24 cellular contexts compared by ENCODE assay signal in the genomic region with DNA sequence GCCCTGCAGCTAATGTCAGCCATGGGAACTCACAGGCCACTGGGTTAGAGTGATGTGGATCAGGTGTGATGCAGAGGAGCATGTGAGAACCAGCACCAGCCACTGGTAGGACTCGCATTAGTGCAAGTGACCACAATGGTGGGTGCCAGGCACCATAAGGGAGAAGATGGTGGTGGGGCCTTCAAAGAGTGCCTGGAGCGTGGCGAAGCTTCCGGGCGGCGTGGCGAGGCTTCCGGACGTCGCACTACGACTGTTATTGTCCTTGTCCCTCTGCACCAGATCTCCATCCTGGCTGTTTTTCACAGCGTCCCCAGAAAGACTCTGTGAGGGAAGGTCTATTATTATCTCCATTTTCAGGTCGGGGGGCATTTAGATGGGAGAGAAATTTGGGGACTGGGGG. TPM values are rescaled to one million over a fixed set of nuclear protein-coding genes. Genes with fewer than 3 reads are reported as not detected.
DNase-seq lines count a peak whose midpoint lies in the region; ATAC-seq, FAIRE-seq and TF ChIP-seq lines count a peak whose summit lies in the region.
"Had no signal": no experiment of that assay in that cellular context is flagged by ENCODE, and none has a peak within 500 bp of the region (broad histone marks: within the 10 kb centered on the region; RNA-seq: fewer than 3 reads in every experiment).

No MANE protein-coding gene starts in this region.

- no peak overlapping the region for H4K91ac ChIP-seq in H1 (replicated peaks; ENCODE audit: insufficient read length, low read length)

- no peak overlapping the region for H2AFZ ChIP-seq in OCI-LY1 (ENCODE audit: low read length)
- no peak overlapping the region for H2AFZ ChIP-seq in H1 (ENCODE audit: low read length)

- H3K4me2 ChIP-seq in OCI-LY1 (ENCODE audit: low read length) = no peak overlapping the region
- H3K4me2 ChIP-seq in H1 (ENCODE audit: insufficient read depth in 1 of 2, low read depth in 2 of 2, low read length in 2 of 2) = no peak overlapping the region

- H3K23me2 ChIP-seq in H1 (ENCODE audit: low read depth, low read length) = no peaks in the 10 kb centered on the region

- H3K14ac ChIP-seq in H1 (ENCODE audit: insufficient read length) = no peak overlapping the region

- peak overlapping the region; percentile 39; the same call in 1 of the 2 replicates for H2BK12ac ChIP-seq in H1 (ENCODE audit: low read depth, low read length)

- POLR2A ChIA-PET in CD8-positive, alpha-beta memory T cell (lab: Charles Lee) = no interaction called here
- POLR2A ChIA-PET in H1 (lab: Charles Lee; ENCODE audit: partially characterized antibody) = interaction anchor here (0.7 to 1.5 kb wide), 2 partner anchors 60 to 172 kb away, joined by 3 read pairs; no protein-coding TSS in a partner anchor

- no peak overlapping the region for H3K4me3 Mint-ChIP-seq in CD8-positive, alpha-beta memory T cell
- H3K4me3 Mint-ChIP-seq in stimulated activated effector memory CD8-positive, alpha-beta T cell treated with anti-CD3 and anti-CD28 coated beads, Interleukin-12 subunit alpha, Interleukin-12 subunit beta, amount 100 ng/mL, for 72 hours = no peak overlapping the region
- H3K4me3 Mint-ChIP-seq: CD4-positive, CD25-positive, alpha-beta regulatory T cell had no signal

- H3K79me2 ChIP-seq in OCI-LY1 (ENCODE audit: insufficient read depth, low read length) (no peaks in the 10 kb centered on the region), H1 (ENCODE audit: control insufficient read depth in 1 of 2, insufficient read depth in 2 of 2, low read length in 2 of 2) (no peaks in the 10 kb centered on the region)

- H3K4me3 ChIP-seq in CD8-positive, alpha-beta memory T cell (ENCODE audit: low read length) = no peak overlapping the region
- H3K4me3 ChIP-seq in OCI-LY1 (ENCODE audit: low read depth, low read length, poor library complexity, severe bottlenecking) = no peak overlapping the region
- no peak overlapping the region for H3K4me3 ChIP-seq in H1 (ENCODE audit: extremely low read depth in 1 of 4, insufficient read depth in 2 of 4, low read depth in 3 of 4, low read length in 4 of 4)
- H3K4me3 ChIP-seq: HAP-1 had no signal

- no peak for ATAC-seq in stimulated activated effector memory CD8-positive, alpha-beta T cell treated with anti-CD3 and anti-CD28 coated beads, Interleukin-12 subunit alpha, Interleukin-12 subunit beta, amount 100 ng/mL, for 72 hours
- ATAC-seq in HG03520 (IDR thresholded peaks at IDR 0.05; ENCODE audit: unreplicated experiment) (no peak), GM18868 (IDR thresholded peaks at IDR 0.05; ENCODE audit: unreplicated experiment) (no peak)

- TF ChIP-seq POLR2A in H1 (IDR thresholded peaks at IDR 0.05; ENCODE audit: control extremely low read depth in 1 of 2, low read depth in 2 of 2, low read length in 2 of 2) = no peak

- H3K56ac ChIP-seq in H1 (replicated peaks; ENCODE audit: insufficient read length, low read depth, low read length) = no peak overlapping the region

- DNase-seq in CD8-positive, alpha-beta memory T cell = no peak
- no peak for DNase-seq in H1 (ENCODE audit: low read depth in 1 of 2, low spot score in 2 of 2)
- DNase-seq in stimulated activated effector memory CD8-positive, alpha-beta T cell treated with anti-CD3 and anti-CD28 coated beads, Interleukin-12 subunit alpha, Interleukin-12 subunit beta, amount 100 ng/mL, for 72 hours (ENCODE audit: low spot score in 2 of 2) = no peak
- DNase-seq in posterior vena cava (ENCODE audit: low spot score) = no peak
- DNase-seq: BE2C; C1 segment of cervical spinal cord; Caco-2; CD4-positive, CD25-positive, alpha-beta regulatory T cell; DMS153; DMS79; GDM1; KBM-7 had no signal

- no peaks in the 10 kb centered on the region for H3K27me3 ChIP-seq in CD8-positive, alpha-beta memory T cell (ENCODE audit: insufficient read depth, low read length, poor library complexity, severe bottlenecking)
- no peaks in the 10 kb centered on the region for H3K27me3 ChIP-seq in OCI-LY1 (ENCODE audit: insufficient read depth, low read length)
- H3K27me3 ChIP-seq in H1 (replicated peaks in 1 of 4; ENCODE audit: control insufficient read depth in 3 of 4, extremely low read depth in 1 of 4, insufficient read depth in 3 of 4, low read length in 3 of 4) = peaks cover 0 to 2% (median 0%) of the 10 kb centered on the region in 4 experiments; a peak in 1 of 7 replicates
- H3K27me3 ChIP-seq: BE2C had no signal

- WGBS in H1 (ENCODE audit: extremely low coverage in 1 of 2, insufficient coverage in 1 of 2, insufficient read length in 1 of 2, insufficient replicate concordance in 2 of 2, low coverage in 1 of 2, low lambda C conversion rate in 2 of 2, missing lambda C conversion rate in 1 of 2), 2 experiments = 94% methylated on average over 13 of the region's 13 CpGs; no CpG with 5 or more reads in 1 of the 2 experiments

- H3K18ac ChIP-seq in H1 (ENCODE audit: extremely low read depth, low read length) = no peak overlapping the region; the same call in 1 of the 2 replicates

- TF ChIP-seq RAD21 in H1 (IDR thresholded peaks at IDR 0.05 in 1 of 2, conservative IDR thresholded peaks at IDR 0.05 in 1 of 2; ENCODE audit: low read depth in 2 of 2, low read length in 2 of 2) = no peak

- H4K20me1 ChIP-seq in OCI-LY1 (ENCODE audit: insufficient read depth, low read length) = no peaks in the 10 kb centered on the region
- no peaks in the 10 kb centered on the region for H4K20me1 ChIP-seq in H1 (replicated peaks in 1 of 2; ENCODE audit: control insufficient read depth in 1 of 2, insufficient read depth in 2 of 2, low read length in 2 of 2)

- TF ChIP-seq CTCF in OCI-LY1 (IDR thresholded peaks at IDR 0.05; ENCODE audit: low read length) = no peak
- no peak for TF ChIP-seq CTCF in H1 (IDR thresholded peaks at IDR 0.05; ENCODE audit: control extremely low read depth in 1 of 3, insufficient read depth in 1 of 3, low read depth in 1 of 3, low read length in 3 of 3)

- no peak for TF ChIP-seq EP300 in H1 (IDR thresholded peaks at IDR 0.05; ENCODE audit: borderline replicate concordance in 1 of 2, low read depth in 2 of 2, low read length in 2 of 2)

- no peaks in the 10 kb centered on the region for H3K36me3 ChIP-seq in CD8-positive, alpha-beta memory T cell (ENCODE audit: insufficient read depth, low read length)
- no peaks in the 10 kb centered on the region for H3K36me3 ChIP-seq in OCI-LY1 (ENCODE audit: insufficient read depth, low read length)
- no peaks in the 10 kb centered on the region for H3K36me3 ChIP-seq in H1 (ENCODE audit: control insufficient read depth in 2 of 4, insufficient read depth in 4 of 4, low read length in 3 of 4)
- H3K36me3 ChIP-seq: BE2C, HAP-1 had no signal

- peaks cover 0 to 10% (median 0%) of the 10 kb centered on the region in 3 donors for H3K4me1 Mint-ChIP-seq in CD8-positive, alpha-beta memory T cell
- H3K4me1 Mint-ChIP-seq in stimulated activated effector memory CD8-positive, alpha-beta T cell treated with anti-CD3 and anti-CD28 coated beads, Interleukin-12 subunit alpha, Interleukin-12 subunit beta, amount 100 ng/mL, for 72 hours = peaks cover 11% of the 10 kb centered on the region

- no peak for FAIRE-seq in H1 (lab: Jason Lieb, UNC)
- FAIRE-seq: GM12892, GM18507 had no signal

- no peaks in the 10 kb centered on the region for H3K36me3 Mint-ChIP-seq in CD8-positive, alpha-beta memory T cell
- no peaks in the 10 kb centered on the region for H3K36me3 Mint-ChIP-seq in stimulated activated effector memory CD8-positive, alpha-beta T cell treated with anti-CD3 and anti-CD28 coated beads, Interleukin-12 subunit alpha, Interleukin-12 subunit beta, amount 100 ng/mL, for 72 hours
- H3K36me3 Mint-ChIP-seq: CD4-positive, CD25-positive, alpha-beta regulatory T cell had no signal

- no peak overlapping the region for H3K23ac ChIP-seq in H1 (ENCODE audit: insufficient read length)

- no peaks in the 10 kb centered on the region for H3F3A ChIP-seq in OCI-LY1 (ENCODE audit: insufficient read depth, low read length)

- peaks cover 0 to 7% of the 10 kb centered on the region in 2 donors for H3K27me3 Mint-ChIP-seq in CD8-positive, alpha-beta memory T cell

- H2BK5ac ChIP-seq in H1 (ENCODE audit: low read depth, low read length) = no peak overlapping the region

- no peak overlapping the region for H4K8ac ChIP-seq in H1 (ENCODE audit: extremely low read depth, insufficient read depth, low read length)

- CTCF ChIA-PET in CD8-positive, alpha-beta memory T cell (lab: Charles Lee) = interaction anchor here (0.9 kb wide), 1 partner anchor 121 kb away, joined by 3 read pairs; no protein-coding TSS in a partner anchor
- CTCF ChIA-PET in H1 (lab: Charles Lee; ENCODE audit: partially characterized antibody) = interaction anchor here (0.9 to 3.5 kb wide), 8 partner anchors 10 to 144 kb away, joined by 3 to 25 read pairs (median 4); no protein-coding TSS in a partner anchor

- peaks cover 7% of the 10 kb centered on the region for H3K4me1 ChIP-seq in CD8-positive, alpha-beta memory T cell (ENCODE audit: insufficient read depth, low read length)
- H3K4me1 ChIP-seq in OCI-LY1 (ENCODE audit: insufficient read depth, low read length, severe bottlenecking) = peaks cover 55% of the 10 kb centered on the region
- H3K4me1 ChIP-seq in H1 (replicated peaks in 1 of 4; ENCODE audit: control insufficient read depth in 3 of 4, insufficient read depth in 4 of 4, low read length in 3 of 4) = peaks cover 0 to 18% (median 12%) of the 10 kb centered on the region in 4 experiments; a peak in 6 of 7 replicates
- H3K4me1 ChIP-seq: HAP-1 had no signal

- no peak overlapping the region for H2BK20ac ChIP-seq in H1 (ENCODE audit: low read length)

- H2BK15ac ChIP-seq in H1 (ENCODE audit: low read length) = no peak overlapping the region

- no peak overlapping the region for H4K5ac ChIP-seq in H1 (ENCODE audit: insufficient read length, low read depth, low read length)

- H3K9me3 ChIP-seq in CD8-positive, alpha-beta memory T cell (ENCODE audit: low read length) = no peaks in the 10 kb centered on the region
- H3K9me3 ChIP-seq in OCI-LY1 (ENCODE audit: low read length) (no peaks in the 10 kb centered on the region), H1 (ENCODE audit: insufficient read depth in 2 of 2, low read depth in 1 of 2, low read length in 1 of 2) (no peaks in the 10 kb centered on the region)
- H3K9me3 ChIP-seq: BE2C, Caco-2, HAP-1 had no signal

- H3K9me3 Mint-ChIP-seq in CD8-positive, alpha-beta memory T cell = no peaks in the 10 kb centered on the region
- H3K9me3 Mint-ChIP-seq in stimulated activated effector memory CD8-positive, alpha-beta T cell treated with anti-CD3 and anti-CD28 coated beads, Interleukin-12 subunit alpha, Interleukin-12 subunit beta, amount 100 ng/mL, for 72 hours = no peaks in the 10 kb centered on the region

- H3K9me2 ChIP-seq in OCI-LY1 (ENCODE audit: low read depth, low read length) = no peaks in the 10 kb centered on the region

- H3K4ac ChIP-seq in H1 (replicated peaks; ENCODE audit: insufficient read length, low read depth, low read length) = no peak overlapping the region

- H3K9ac ChIP-seq in OCI-LY1 (ENCODE audit: low read length) (no peak overlapping the region), H1 (replicated peaks in 1 of 4; ENCODE audit: extremely low read depth in 1 of 4, low read depth in 3 of 4, low read length in 3 of 4) (no peak overlapping the region)

- no peaks in the 10 kb centered on the region for H3K79me1 ChIP-seq in H1 (ENCODE audit: low read depth, low read length)

- intact Hi-C loops in posterior vena cava (cut with DNase I) = no loop called here

- H3K27ac ChIP-seq in CD8-positive, alpha-beta memory T cell (ENCODE audit: low read depth, low read length) = peak overlapping the region; percentile 51
- H3K27ac ChIP-seq in OCI-LY1 (ENCODE audit: low read depth, low read length, poor library complexity, severe bottlenecking) = peak overlapping the region; percentile 44
- no peak overlapping the region for H3K27ac ChIP-seq in H1 (ENCODE audit: low read depth, low read length)
- H3K27ac ChIP-seq: HL-60 had no signal

- H2BK120ac ChIP-seq in H1 (replicated peaks; ENCODE audit: low read depth, low read length) = no peak overlapping the region

- H3K27ac Mint-ChIP-seq in CD8-positive, alpha-beta memory T cell = peak overlapping the region in 1 of 8 donors; percentile 51
- peak overlapping the region; percentile 40 for H3K27ac Mint-ChIP-seq in stimulated activated effector memory CD8-positive, alpha-beta T cell treated with anti-CD3 and anti-CD28 coated beads, Interleukin-12 subunit alpha, Interleukin-12 subunit beta, amount 100 ng/mL, for 72 hours
- H3K27ac Mint-ChIP-seq: CD4-positive, CD25-positive, alpha-beta regulatory T cell had no signal

- 0 out of 2 replicates have a peak overlapping the region, but pooled peaks have one; percentile 39 for H2AK5ac ChIP-seq in H1 (ENCODE audit: low read depth, low read length)

RNA-seq across cellular contexts. Expression of a gene that starts 43.9 kb away (rescaled TPM):
- not detected for total RNA-seq in CD8-positive, alpha-beta memory T cell
- not detected for polyA plus RNA-seq in CD8-positive, alpha-beta memory T cell
- not detected in 2 replicates for total RNA-seq in H1 (2021; fragmentation: NEBNext Ultra II Directional; extraction: Animal tissue kit (Norgen Biotek cat#: 25700))
- polyA plus RNA-seq in H1 (2011; rRNA removed) = 0.03 and 0.08 TPM in 2 replicates
- polyA plus RNA-seq in H1 (2011; cell fraction: cytosol; rRNA removed) = 0.06 TPM
- polyA plus RNA-seq in H1 (2011; cell fraction: nucleus; rRNA removed) = 0.26 TPM
- 0.06 to 0.12 TPM in 2 of 4 replicates, not detected in the others for polyA plus RNA-seq in H1 (2012, experiment 1 of 2)
- polyA plus RNA-seq in H1 (2012, experiment 2 of 2) = not detected
- 0.08 TPM for polyA plus RNA-seq in H1 (2013, experiment 1 of 2)
- polyA plus RNA-seq in H1 (2013, experiment 2 of 2) = 0.02 TPM
- polyA minus RNA-seq in H1 (2011; rRNA and poly(A)+ RNA removed) = 0.06 and 0.22 TPM in 2 replicates
- polyA minus RNA-seq in H1 (2011; cell fraction: cytosol; rRNA and poly(A)+ RNA removed) = not detected
- 0.40 TPM for polyA minus RNA-seq in H1 (2011; cell fraction: nucleus; rRNA and poly(A)+ RNA removed)
- total RNA-seq in posterior vena cava = under 1 TPM in 1 of 2 donors, not detected in 1; 0.05 TPM
- total RNA-seq: A172, Caco-2, Daoy, H4, HT1080, IMR-90 had no signal

RNA-seq across cellular contexts. Expression of a gene that starts 44.7 kb away (rescaled TPM):
- 10 to 100 TPM; 15.8 to 19.8 TPM for total RNA-seq in CD8-positive, alpha-beta memory T cell
- 15.4 TPM for polyA plus RNA-seq in CD8-positive, alpha-beta memory T cell
- 23.5 and 23.7 TPM in 2 replicates for total RNA-seq in H1 (2021; fragmentation: NEBNext Ultra II Directional; extraction: Animal tissue kit (Norgen Biotek cat#: 25700))
- 15.3 and 24.9 TPM in 2 replicates for polyA plus RNA-seq in H1 (2011; rRNA removed)
- polyA plus RNA-seq in H1 (2011; cell fraction: cytosol; rRNA removed) = 11.7 TPM
- 37.7 TPM for polyA plus RNA-seq in H1 (2011; cell fraction: nucleus; rRNA removed)
- polyA plus RNA-seq in H1 (2012, experiment 1 of 2) = 18.6 to 23.1 TPM (median 21.2 TPM) in 4 replicates
- polyA plus RNA-seq in H1 (2012, experiment 2 of 2) = 15.5 TPM
- 16.7 TPM for polyA plus RNA-seq in H1 (2013, experiment 1 of 2)
- 18.6 TPM for polyA plus RNA-seq in H1 (2013, experiment 2 of 2)
- polyA minus RNA-seq in H1 (2011; rRNA and poly(A)+ RNA removed) = 8.1 and 8.9 TPM in 2 replicates
- 14.1 TPM for polyA minus RNA-seq in H1 (2011; cell fraction: cytosol; rRNA and poly(A)+ RNA removed)
- 14.4 TPM for polyA minus RNA-seq in H1 (2011; cell fraction: nucleus; rRNA and poly(A)+ RNA removed)
- total RNA-seq in posterior vena cava = 10 to 100 TPM in 1 of 2 donors, 1 to 10 TPM in 1; 9.3 to 12.0 TPM
